ENCODE assay signal across 29 cellular contexts in genomic region chr2:101870444-101870843, GRCh38.
"Had no signal": no experiment of that assay in that cellular context is flagged by ENCODE, and none has a peak within 500 bp of the region (broad histone marks: within the 10 kb centered on the region; RNA-seq: fewer than 3 reads in every experiment).

No MANE protein-coding gene starts in this region.

- H3K4me3 ChIP-seq: esophagus muscularis mucosa, heart right ventricle, left lung, lower lobe of right lung, ovary, psoas muscle, sigmoid colon, suprapubic skin, tibial nerve had no signal

- H3K4me1 Mint-ChIP-seq: nephron progenitor cell; stimulated activated effector memory CD8-positive, alpha-beta T cell treated with anti-CD3 and anti-CD28 coated beads, Interleukin-12 subunit alpha, Interleukin-12 subunit beta, amount 100 ng/mL, for 72 hours had no signal

- H3K27me3 ChIP-seq: esophagus muscularis mucosa, foreskin keratinocyte, heart right ventricle, left lung, ovary, sigmoid colon, suprapubic skin, tibial nerve had no signal

- H3K4me3 Mint-ChIP-seq: activated naive CD4-positive, alpha-beta T cell treated with anti-CD3 and anti-CD28 coated beads for 36 hours; nephron progenitor cell; stimulated activated effector memory CD8-positive, alpha-beta T cell treated with anti-CD3 and anti-CD28 coated beads, Interleukin-12 subunit alpha, Interleukin-12 subunit beta, amount 100 ng/mL, for 72 hours; T-helper 1 cell treated with Interleukin-12 subunit alpha and Interleukin-12 subunit beta and Interleukin-4 antibody, amounts not matched to agents 30 μg/mL and 1 μg/mL, for 36 hours had no signal

- FAIRE-seq: bronchial epithelial cell, small intestine, TTC549 had no signal

- H3K27ac Mint-ChIP-seq: activated naive CD4-positive, alpha-beta T cell treated with anti-CD3 and anti-CD28 coated beads for 36 hours; nephron progenitor cell; stimulated activated effector memory CD8-positive, alpha-beta T cell treated with anti-CD3 and anti-CD28 coated beads, Interleukin-12 subunit alpha, Interleukin-12 subunit beta, amount 100 ng/mL, for 72 hours; T-helper 1 cell treated with Interleukin-12 subunit alpha and Interleukin-12 subunit beta and Interleukin-4 antibody, amounts not matched to agents 30 μg/mL and 1 μg/mL, for 36 hours had no signal

- H3K27ac ChIP-seq: esophagus muscularis mucosa, foreskin keratinocyte, heart right ventricle, left lung, lower lobe of right lung, ovary, psoas muscle, sigmoid colon, suprapubic skin, tibial nerve, VCaP had no signal

- DNase-seq: activated CD4-positive, alpha-beta T cell treated with anti-CD3 and anti-CD28 coated beads for 48 hours; activated CD4-positive, alpha-beta T cell treated with anti-CD3 and anti-CD28 coated beads, Interleukin-2, amount 50 U/mL, for 48 hours; activated CD8-positive, alpha-beta memory T cell treated with anti-CD3 and anti-CD28 coated beads for 24 hours; activated effector memory CD4-positive, alpha-beta T cell treated with Interleukin-2 at 50 U/mL for 16 hours; activated naive CD4-positive, alpha-beta T cell treated with anti-CD3 and anti-CD28 coated beads for 36 hours; amniotic stem cell; cortex of kidney; foreskin keratinocyte; heart right ventricle; kidney glomerular epithelial cell; left lung; lower lobe of right lung; nephron progenitor cell; ovary; psoas muscle; sigmoid colon; small intestine; stimulated activated CD4-positive, alpha-beta T cell treated with anti-CD3 and anti-CD28 coated beads, Interleukin-4, amount 100 ng/mL, for 24 hours; SW 1271; T-helper 9 cell had no signal

- ATAC-seq: activated CD4-positive, CD25-positive, alpha-beta regulatory T cell treated with anti-CD3 and anti-CD28 coated beads, Interleukin-2, amount 50 U/mL, for 24 hours; foreskin keratinocyte; heart right ventricle; left lung; lower lobe of right lung; psoas muscle; stimulated activated effector memory CD8-positive, alpha-beta T cell treated with anti-CD3 and anti-CD28 coated beads, Interleukin-12 subunit alpha, Interleukin-12 subunit beta, amount 100 ng/mL, for 72 hours had no signal

- H3K9me3 Mint-ChIP-seq: activated naive CD4-positive, alpha-beta T cell treated with anti-CD3 and anti-CD28 coated beads for 36 hours; nephron progenitor cell; stimulated activated effector memory CD8-positive, alpha-beta T cell treated with anti-CD3 and anti-CD28 coated beads, Interleukin-12 subunit alpha, Interleukin-12 subunit beta, amount 100 ng/mL, for 72 hours; T-helper 1 cell treated with Interleukin-12 subunit alpha and Interleukin-12 subunit beta and Interleukin-4 antibody, amounts not matched to agents 30 μg/mL and 1 μg/mL, for 36 hours had no signal
